ENCODE assay signal across 22 cellular contexts in the genomic region with DNA sequence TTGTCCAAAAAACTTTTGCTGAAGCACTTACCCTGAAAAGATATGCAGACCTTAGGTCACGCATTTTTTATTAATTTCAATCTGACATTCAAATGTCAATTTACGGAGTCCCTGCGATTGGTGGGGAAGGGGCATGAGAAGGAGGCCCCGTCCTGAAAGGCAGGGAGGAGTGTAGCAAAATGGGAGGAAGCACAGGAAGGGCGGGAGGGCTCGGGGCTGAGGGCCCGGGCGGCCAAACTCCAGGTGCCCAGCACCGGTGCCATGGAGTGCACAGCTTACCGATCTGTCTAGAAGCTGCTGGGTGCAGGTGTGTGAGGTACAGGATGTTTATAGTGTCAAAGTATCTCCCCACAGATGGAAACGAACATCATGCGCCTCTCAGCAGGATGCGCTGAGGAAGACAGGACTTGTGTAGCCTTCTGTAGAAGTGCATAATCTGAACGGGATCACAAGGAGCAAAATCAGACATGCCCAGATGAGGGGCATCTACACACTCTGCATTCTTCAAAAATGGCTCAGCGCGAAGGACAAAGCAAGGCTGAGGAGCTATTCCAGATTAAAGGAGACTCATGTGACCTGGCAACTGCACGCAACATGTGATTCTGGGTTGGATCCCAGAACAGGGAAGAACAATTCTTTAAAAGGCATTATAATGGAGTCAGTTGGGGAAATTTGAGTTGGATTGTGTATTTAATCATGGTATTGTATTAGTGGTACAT.
DNase-seq lines count a peak whose midpoint lies in the region; ATAC-seq and TF ChIP-seq lines count a peak whose summit lies in the region.
"Had no signal": no experiment of that assay in that cellular context is flagged by ENCODE, and none has a peak within 500 bp of the region (broad histone marks: within the 10 kb centered on the region; RNA-seq: fewer than 3 reads in every experiment).

No MANE protein-coding gene starts in this region.

- H3K27ac Mint-ChIP-seq in IgD-negative memory B cell (peak overlapping the region in 2 of 3 donors; percentile 23 to 31), naive B cell (peak overlapping the region; percentile 22 to 96 (median 84))
- H3K27ac Mint-ChIP-seq: dendritic cell treated with granulocyte-macrophage colony-stimulating factor and Interleukin-4, amounts not matched to agents 40 ng/mL and 50 ng/mL, for 4 days; T-helper 1 cell treated with Interleukin-12 subunit alpha and Interleukin-12 subunit beta and Interleukin-4 antibody, amounts not matched to agents 30 μg/mL and 1 μg/mL, for 36 hours had no signal

- no peak for TF ChIP-seq CTCF in mammary epithelial cell (conservative IDR thresholded peaks at IDR 0.05 in 1 of 2, IDR thresholded peaks at IDR 0.05 in 1 of 2; ENCODE audit: extremely low read depth in 1 of 2, insufficient read depth in 1 of 2, low read depth in 1 of 2, low read length in 2 of 2)
- TF ChIP-seq CTCF in vagina (IDR thresholded peaks at IDR 0.05): no peak

- DNase-seq in mammary epithelial cell (no peak), naive B cell (no peak), vagina (ENCODE audit: extremely low spot score in 2 of 2) (no peak), AG08396 (ENCODE audit: low spot score) (no peak), HAP-1 (ENCODE audit: low spot score in 2 of 2) (no peak), HPDE6-E6E7 (ENCODE audit: extremely low spot score) (no peak)
- DNase-seq: activated CD4-positive, alpha-beta T cell treated with anti-CD3 and anti-CD28 coated beads, Interleukin-2, amount 50 U/mL, for 1 hour; activated CD8-positive, alpha-beta memory T cell treated with anti-CD3 and anti-CD28 coated beads, Interleukin-2, amount 50 U/mL, for 4 hours; AML-193; brain microvascular endothelial cell; kidney; mesenchymal stem cell; NCI-H146; NCI-H748 treated with DMSO at 0.1 percent for 48 hours; stimulated activated naive CD4-positive, alpha-beta T cell had no signal

- H3K4me3 Mint-ChIP-seq in IgD-negative memory B cell (peak overlapping the region in 3 of 4 donors; percentile 0 to 84 (median 70)), naive B cell (peak overlapping the region; percentile 59 to 85 (median 74))
- H3K4me3 Mint-ChIP-seq: dendritic cell treated with granulocyte-macrophage colony-stimulating factor and Interleukin-4, amounts not matched to agents 40 ng/mL and 50 ng/mL, for 4 days; T-helper 1 cell treated with Interleukin-12 subunit alpha and Interleukin-12 subunit beta and Interleukin-4 antibody, amounts not matched to agents 30 μg/mL and 1 μg/mL, for 36 hours had no signal

- CTCF ChIA-PET in mammary epithelial cell (lab: Charles Lee; ENCODE audit: low non-redundant PET): no interaction called here

- no peak overlapping the region for H3K4me2 ChIP-seq in mammary epithelial cell (ENCODE audit: insufficient read depth, low read depth, low read length)

- no peaks in the 10 kb centered on the region for H3K36me3 ChIP-seq in mammary epithelial cell (ENCODE audit: insufficient read depth, low read length)
- no peaks in the 10 kb centered on the region for H3K36me3 ChIP-seq in vagina
- H3K36me3 ChIP-seq in HAP-1 (replicated peaks): no peaks in the 10 kb centered on the region
- H3K36me3 ChIP-seq: brain microvascular endothelial cell, prostate gland, tibial artery had no signal

- H2AFZ ChIP-seq in mammary epithelial cell (ENCODE audit: low read depth, low read length): peak overlapping the region; percentile 53

- no peak overlapping the region for H3K27ac ChIP-seq in mammary epithelial cell (ENCODE audit: insufficient read depth, low read depth, low read length)
- peak overlapping the region; percentile 44 for H3K27ac ChIP-seq in vagina
- H3K27ac ChIP-seq: brain microvascular endothelial cell, prostate gland, tibial artery had no signal

- no peaks in the 10 kb centered on the region for H3K27me3 ChIP-seq in mammary epithelial cell (ENCODE audit: insufficient read depth, low read length)
- H3K27me3 ChIP-seq in vagina: no peaks in the 10 kb centered on the region
- no peaks in the 10 kb centered on the region for H3K27me3 ChIP-seq in HAP-1 (ENCODE audit: low read depth)
- H3K27me3 ChIP-seq: brain microvascular endothelial cell, tibial artery had no signal

- intact Hi-C loops in mammary epithelial cell (cut with micrococcal nuclease) (no loop called here), vagina (cut with DNase I) (no loop called here)

- in situ Hi-C loops in mammary epithelial cell (cut with MboI; ENCODE audit: low sequenced_read_pairs in 2 of 2) (no loop called here), HAP-1 (cut with MboI; ENCODE audit: low sequenced_read_pairs) (no loop called here)

- H3K4me1 Mint-ChIP-seq in IgD-negative memory B cell (peaks cover 68 to 80% (median 77%) of the 10 kb centered on the region in 3 donors), naive B cell (peaks cover 83 to 95% (median 94%) of the 10 kb centered on the region in 3 donors)

- 77% methylated on average over 12 of the region's 17 CpGs for WGBS in mammary epithelial cell (ENCODE audit: low coverage, missing lambda C conversion rate)

- H3K36me3 Mint-ChIP-seq in IgD-negative memory B cell (peaks cover 3% of the 10 kb centered on the region), naive B cell (no peaks in the 10 kb centered on the region)

- ATAC-seq in naive B cell (ENCODE audit: low read depth in 2 of 2): no peak
- ATAC-seq: HepG2; naive thymus-derived CD4-positive, alpha-beta T cell had no signal

- TF ChIP-seq POLR2A in vagina (IDR thresholded peaks at IDR 0.05): no peak

- H3K9ac ChIP-seq in mammary epithelial cell (ENCODE audit: insufficient read depth, low read length): no peak overlapping the region

- no peaks in the 10 kb centered on the region for H4K20me1 ChIP-seq in mammary epithelial cell (ENCODE audit: insufficient read depth, low read length)

- peaks cover 2% of the 10 kb centered on the region for H3K27me3 Mint-ChIP-seq in IgD-negative memory B cell
- H3K27me3 Mint-ChIP-seq in naive B cell: no peaks in the 10 kb centered on the region

- H3K4me3 ChIP-seq in mammary epithelial cell (replicated peaks in 1 of 3; ENCODE audit: insufficient read depth in 1 of 3, low read depth in 2 of 3, low read length in 3 of 3) (no peak overlapping the region), vagina (no peak overlapping the region), HAP-1 (no peak overlapping the region)
- H3K4me3 ChIP-seq: prostate gland, tibial artery had no signal

- no TSS peak for BruUV-seq in mammary epithelial cell (replicated peaks; lab: Mats Ljungman, UMichigan)

- dilution Hi-C loops in mammary epithelial cell (cut with HindIII; ENCODE audit: low sequenced_read_pairs): no loop called here

- H3K4me1 ChIP-seq in mammary epithelial cell (ENCODE audit: insufficient read depth, low read length) (peaks cover 33% of the 10 kb centered on the region), vagina (peaks cover 43% of the 10 kb centered on the region), HAP-1 (peaks cover 5% of the 10 kb centered on the region; the same call in 1 of the 2 replicates)
- H3K4me1 ChIP-seq: prostate gland had no signal

- no peaks in the 10 kb centered on the region for H3K9me3 ChIP-seq in mammary epithelial cell (replicated peaks; ENCODE audit: insufficient read depth, low read length)
- H3K9me3 ChIP-seq in vagina: no peaks in the 10 kb centered on the region
- no peaks in the 10 kb centered on the region for H3K9me3 ChIP-seq in HAP-1
- H3K9me3 ChIP-seq: prostate gland, tibial artery had no signal

- H3K9me3 Mint-ChIP-seq in IgD-negative memory B cell: no peaks in the 10 kb centered on the region
- H3K9me3 Mint-ChIP-seq in naive B cell: peaks cover 0 to 3% (median 1%) of the 10 kb centered on the region in 7 donors
- H3K9me3 Mint-ChIP-seq: dendritic cell treated with granulocyte-macrophage colony-stimulating factor and Interleukin-4, amounts not matched to agents 40 ng/mL and 50 ng/mL, for 4 days; naive thymus-derived CD4-positive, alpha-beta T cell had no signal

- H3K79me2 ChIP-seq in mammary epithelial cell (ENCODE audit: insufficient read depth, low read length): no peaks in the 10 kb centered on the region
